ENCODE assay signal across 2 cellular contexts in the genomic region with DNA sequence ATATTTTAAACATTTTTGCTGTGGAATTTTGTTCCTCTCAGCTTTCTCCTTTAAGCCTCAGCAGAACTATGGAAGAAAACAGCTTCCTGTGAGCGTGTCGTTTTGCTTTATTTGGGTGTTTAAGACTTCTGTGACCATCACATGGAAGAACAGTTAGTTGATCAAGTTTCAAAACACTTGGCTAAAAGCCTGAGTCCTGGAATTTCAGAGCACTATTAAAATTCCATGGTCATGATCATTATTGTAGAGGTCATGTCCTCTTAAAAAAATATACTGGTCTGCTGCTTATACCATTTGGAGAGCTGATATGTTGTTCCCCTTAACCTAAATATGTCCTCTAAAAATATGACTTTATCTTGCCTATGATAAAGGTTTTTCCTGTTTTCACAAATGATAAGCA.
TF ChIP-seq lines count a peak whose summit lies in the region.

No MANE protein-coding gene starts in this region.

TF ChIP-seq in liver, 16 proteins besides CTCF, POLR2A, EP300 and RAD21 (continued from another document):
- TF ChIP-seq, protein P1, sequence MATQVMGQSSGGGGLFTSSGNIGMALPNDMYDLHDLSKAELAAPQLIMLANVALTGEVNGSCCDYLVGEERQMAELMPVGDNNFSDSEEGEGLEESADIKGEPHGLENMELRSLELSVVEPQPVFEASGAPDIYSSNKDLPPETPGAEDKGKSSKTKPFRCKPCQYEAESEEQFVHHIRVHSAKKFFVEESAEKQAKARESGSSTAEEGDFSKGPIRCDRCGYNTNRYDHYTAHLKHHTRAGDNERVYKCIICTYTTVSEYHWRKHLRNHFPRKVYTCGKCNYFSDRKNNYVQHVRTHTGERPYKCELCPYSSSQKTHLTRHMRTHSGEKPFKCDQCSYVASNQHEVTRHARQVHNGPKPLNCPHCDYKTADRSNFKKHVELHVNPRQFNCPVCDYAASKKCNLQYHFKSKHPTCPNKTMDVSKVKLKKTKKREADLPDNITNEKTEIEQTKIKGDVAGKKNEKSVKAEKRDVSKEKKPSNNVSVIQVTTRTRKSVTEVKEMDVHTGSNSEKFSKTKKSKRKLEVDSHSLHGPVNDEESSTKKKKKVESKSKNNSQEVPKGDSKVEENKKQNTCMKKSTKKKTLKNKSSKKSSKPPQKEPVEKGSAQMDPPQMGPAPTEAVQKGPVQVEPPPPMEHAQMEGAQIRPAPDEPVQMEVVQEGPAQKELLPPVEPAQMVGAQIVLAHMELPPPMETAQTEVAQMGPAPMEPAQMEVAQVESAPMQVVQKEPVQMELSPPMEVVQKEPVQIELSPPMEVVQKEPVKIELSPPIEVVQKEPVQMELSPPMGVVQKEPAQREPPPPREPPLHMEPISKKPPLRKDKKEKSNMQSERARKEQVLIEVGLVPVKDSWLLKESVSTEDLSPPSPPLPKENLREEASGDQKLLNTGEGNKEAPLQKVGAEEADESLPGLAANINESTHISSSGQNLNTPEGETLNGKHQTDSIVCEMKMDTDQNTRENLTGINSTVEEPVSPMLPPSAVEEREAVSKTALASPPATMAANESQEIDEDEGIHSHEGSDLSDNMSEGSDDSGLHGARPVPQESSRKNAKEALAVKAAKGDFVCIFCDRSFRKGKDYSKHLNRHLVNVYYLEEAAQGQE (IDR thresholded peaks at IDR 0.05), result no peak
- no peak for TF ChIP-seq FOXA1 (IDR thresholded peaks at IDR 0.05)
- peak; percentile 23 to 36 for TF ChIP-seq RXRA (IDR thresholded peaks at IDR 0.05)

TF ChIP-seq in HepG2, 621 proteins besides CTCF, POLR2A, EP300 and RAD21:
- TF ChIP-seq, protein P2, sequence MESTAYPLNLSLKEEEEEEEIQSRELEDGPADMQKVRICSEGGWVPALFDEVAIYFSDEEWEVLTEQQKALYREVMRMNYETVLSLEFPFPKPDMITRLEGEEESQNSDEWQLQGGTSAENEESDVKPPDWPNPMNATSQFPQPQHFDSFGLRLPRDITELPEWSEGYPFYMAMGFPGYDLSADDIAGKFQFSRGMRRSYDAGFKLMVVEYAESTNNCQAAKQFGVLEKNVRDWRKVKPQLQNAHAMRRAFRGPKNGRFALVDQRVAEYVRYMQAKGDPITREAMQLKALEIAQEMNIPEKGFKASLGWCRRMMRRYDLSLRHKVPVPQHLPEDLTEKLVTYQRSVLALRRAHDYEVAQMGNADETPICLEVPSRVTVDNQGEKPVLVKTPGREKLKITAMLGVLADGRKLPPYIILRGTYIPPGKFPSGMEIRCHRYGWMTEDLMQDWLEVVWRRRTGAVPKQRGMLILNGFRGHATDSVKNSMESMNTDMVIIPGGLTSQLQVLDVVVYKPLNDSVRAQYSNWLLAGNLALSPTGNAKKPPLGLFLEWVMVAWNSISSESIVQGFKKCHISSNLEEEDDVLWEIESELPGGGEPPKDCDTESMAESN (CRISPR knock-in tag; conservative IDR thresholded peaks at IDR 0.05), result no peak
- TF ChIP-seq, protein P3, sequence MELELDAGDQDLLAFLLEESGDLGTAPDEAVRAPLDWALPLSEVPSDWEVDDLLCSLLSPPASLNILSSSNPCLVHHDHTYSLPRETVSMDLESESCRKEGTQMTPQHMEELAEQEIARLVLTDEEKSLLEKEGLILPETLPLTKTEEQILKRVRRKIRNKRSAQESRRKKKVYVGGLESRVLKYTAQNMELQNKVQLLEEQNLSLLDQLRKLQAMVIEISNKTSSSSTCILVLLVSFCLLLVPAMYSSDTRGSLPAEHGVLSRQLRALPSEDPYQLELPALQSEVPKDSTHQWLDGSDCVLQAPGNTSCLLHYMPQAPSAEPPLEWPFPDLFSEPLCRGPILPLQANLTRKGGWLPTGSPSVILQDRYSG (CRISPR knock-in tag; IDR thresholded peaks at IDR 0.05), result no peak
- TF ChIP-seq, protein P4, sequence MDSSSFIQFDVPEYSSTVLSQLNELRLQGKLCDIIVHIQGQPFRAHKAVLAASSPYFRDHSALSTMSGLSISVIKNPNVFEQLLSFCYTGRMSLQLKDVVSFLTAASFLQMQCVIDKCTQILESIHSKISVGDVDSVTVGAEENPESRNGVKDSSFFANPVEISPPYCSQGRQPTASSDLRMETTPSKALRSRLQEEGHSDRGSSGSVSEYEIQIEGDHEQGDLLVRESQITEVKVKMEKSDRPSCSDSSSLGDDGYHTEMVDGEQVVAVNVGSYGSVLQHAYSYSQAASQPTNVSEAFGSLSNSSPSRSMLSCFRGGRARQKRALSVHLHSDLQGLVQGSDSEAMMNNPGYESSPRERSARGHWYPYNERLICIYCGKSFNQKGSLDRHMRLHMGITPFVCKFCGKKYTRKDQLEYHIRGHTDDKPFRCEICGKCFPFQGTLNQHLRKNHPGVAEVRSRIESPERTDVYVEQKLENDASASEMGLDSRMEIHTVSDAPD (CRISPR knock-in tag; IDR thresholded peaks at IDR 0.05), result no peak
- no peak for TF ChIP-seq SP5 (CRISPR knock-in tag; IDR thresholded peaks at IDR 0.05; ENCODE audit: borderline replicate concordance, low read depth)
- no peak for TF ChIP-seq MIXL1 (CRISPR knock-in tag; IDR thresholded peaks at IDR 0.05)
- TF ChIP-seq NR2F2 (IDR thresholded peaks at IDR 0.05; ENCODE audit: borderline replicate concordance, low read depth), result no peak
- TF ChIP-seq STAT5B (CRISPR knock-in tag; IDR thresholded peaks at IDR 0.05), result no peak
- TF ChIP-seq, protein P5, sequence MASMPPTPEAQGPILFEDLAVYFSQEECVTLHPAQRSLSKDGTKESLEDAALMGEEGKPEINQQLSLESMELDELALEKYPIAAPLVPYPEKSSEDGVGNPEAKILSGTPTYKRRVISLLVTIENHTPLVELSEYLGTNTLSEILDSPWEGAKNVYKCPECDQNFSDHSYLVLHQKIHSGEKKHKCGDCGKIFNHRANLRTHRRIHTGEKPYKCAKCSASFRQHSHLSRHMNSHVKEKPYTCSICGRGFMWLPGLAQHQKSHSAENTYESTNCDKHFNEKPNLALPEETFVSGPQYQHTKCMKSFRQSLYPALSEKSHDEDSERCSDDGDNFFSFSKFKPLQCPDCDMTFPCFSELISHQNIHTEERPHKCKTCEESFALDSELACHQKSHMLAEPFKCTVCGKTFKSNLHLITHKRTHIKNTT (CRISPR knock-in tag; IDR thresholded peaks at IDR 0.05), result no peak
- TF ChIP-seq, protein P6, sequence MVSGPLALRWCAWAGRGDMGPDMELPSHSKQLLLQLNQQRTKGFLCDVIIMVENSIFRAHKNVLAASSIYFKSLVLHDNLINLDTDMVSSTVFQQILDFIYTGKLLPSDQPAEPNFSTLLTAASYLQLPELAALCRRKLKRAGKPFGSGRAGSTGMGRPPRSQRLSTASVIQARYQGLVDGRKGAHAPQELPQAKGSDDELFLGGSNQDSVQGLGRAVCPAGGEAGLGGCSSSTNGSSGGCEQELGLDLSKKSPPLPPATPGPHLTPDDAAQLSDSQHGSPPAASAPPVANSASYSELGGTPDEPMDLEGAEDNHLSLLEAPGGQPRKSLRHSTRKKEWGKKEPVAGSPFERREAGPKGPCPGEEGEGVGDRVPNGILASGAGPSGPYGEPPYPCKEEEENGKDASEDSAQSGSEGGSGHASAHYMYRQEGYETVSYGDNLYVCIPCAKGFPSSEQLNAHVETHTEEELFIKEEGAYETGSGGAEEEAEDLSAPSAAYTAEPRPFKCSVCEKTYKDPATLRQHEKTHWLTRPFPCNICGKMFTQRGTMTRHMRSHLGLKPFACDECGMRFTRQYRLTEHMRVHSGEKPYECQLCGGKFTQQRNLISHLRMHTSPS (CRISPR knock-in tag; IDR thresholded peaks at IDR 0.05; ENCODE audit: low read depth), result no peak
- TF ChIP-seq ZNF619 (CRISPR knock-in tag; IDR thresholded peaks at IDR 0.05), result no peak
- TF ChIP-seq, protein P7, sequence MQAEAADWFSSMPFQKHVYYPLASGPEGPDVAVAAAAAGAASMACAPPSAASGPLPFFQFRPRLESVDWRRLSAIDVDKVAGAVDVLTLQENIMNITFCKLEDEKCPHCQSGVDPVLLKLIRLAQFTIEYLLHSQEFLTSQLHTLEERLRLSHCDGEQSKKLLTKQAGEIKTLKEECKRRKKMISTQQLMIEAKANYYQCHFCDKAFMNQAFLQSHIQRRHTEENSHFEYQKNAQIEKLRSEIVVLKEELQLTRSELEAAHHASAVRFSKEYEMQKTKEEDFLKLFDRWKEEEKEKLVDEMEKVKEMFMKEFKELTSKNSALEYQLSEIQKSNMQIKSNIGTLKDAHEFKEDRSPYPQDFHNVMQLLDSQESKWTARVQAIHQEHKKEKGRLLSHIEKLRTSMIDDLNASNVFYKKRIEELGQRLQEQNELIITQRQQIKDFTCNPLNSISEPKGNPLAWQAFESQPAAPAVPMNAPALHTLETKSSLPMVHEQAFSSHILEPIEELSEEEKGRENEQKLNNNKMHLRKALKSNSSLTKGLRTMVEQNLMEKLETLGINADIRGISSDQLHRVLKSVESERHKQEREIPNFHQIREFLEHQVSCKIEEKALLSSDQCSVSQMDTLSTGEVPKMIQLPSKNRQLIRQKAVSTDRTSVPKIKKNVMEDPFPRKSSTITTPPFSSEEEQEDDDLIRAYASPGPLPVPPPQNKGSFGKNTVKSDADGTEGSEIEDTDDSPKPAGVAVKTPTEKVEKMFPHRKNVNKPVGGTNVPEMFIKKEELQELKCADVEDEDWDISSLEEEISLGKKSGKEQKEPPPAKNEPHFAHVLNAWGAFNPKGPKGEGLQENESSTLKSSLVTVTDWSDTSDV (CRISPR knock-in tag; IDR thresholded peaks at IDR 0.05), result no peak
- no peak for TF ChIP-seq ZNF337 (CRISPR knock-in tag; IDR thresholded peaks at IDR 0.05; ENCODE audit: borderline replicate concordance, low read depth)
- no peak for TF ChIP-seq ZBTB20 (CRISPR knock-in tag; IDR thresholded peaks at IDR 0.05; ENCODE audit: borderline replicate concordance, low read depth)
- TF ChIP-seq SNRNP70 (IDR thresholded peaks at IDR 0.05; ENCODE audit: low read depth, low read length), result no peak
- no peak for TF ChIP-seq ZNF614 (CRISPR knock-in tag; IDR thresholded peaks at IDR 0.05; ENCODE audit: borderline replicate concordance)
- TF ChIP-seq ZNF34 (CRISPR knock-in tag; IDR thresholded peaks at IDR 0.05; ENCODE audit: borderline replicate concordance), result no peak
- TF ChIP-seq DNMT1 (CRISPR knock-in tag; IDR thresholded peaks at IDR 0.05), result no peak
- TF ChIP-seq, protein P8, sequence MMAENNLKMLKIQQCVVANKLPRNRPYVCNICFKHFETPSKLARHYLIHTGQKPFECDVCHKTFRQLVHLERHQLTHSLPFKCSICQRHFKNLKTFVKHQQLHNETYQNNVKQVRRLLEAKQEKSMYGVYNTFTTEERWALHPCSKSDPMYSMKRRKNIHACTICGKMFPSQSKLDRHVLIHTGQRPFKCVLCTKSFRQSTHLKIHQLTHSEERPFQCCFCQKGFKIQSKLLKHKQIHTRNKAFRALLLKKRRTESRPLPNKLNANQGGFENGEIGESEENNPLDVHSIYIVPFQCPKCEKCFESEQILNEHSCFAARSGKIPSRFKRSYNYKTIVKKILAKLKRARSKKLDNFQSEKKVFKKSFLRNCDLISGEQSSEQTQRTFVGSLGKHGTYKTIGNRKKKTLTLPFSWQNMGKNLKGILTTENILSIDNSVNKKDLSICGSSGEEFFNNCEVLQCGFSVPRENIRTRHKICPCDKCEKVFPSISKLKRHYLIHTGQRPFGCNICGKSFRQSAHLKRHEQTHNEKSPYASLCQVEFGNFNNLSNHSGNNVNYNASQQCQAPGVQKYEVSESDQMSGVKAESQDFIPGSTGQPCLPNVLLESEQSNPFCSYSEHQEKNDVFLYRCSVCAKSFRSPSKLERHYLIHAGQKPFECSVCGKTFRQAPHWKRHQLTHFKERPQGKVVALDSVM (CRISPR knock-in tag; IDR thresholded peaks at IDR 0.05), result no peak
- no peak for TF ChIP-seq ARNT (IDR thresholded peaks at IDR 0.05)
